ENCODE assay signal across 8 cellular contexts in genomic region chr20:35207950-35208611, GRCh38. TPM values are rescaled to one million over a fixed set of nuclear protein-coding genes. Genes with fewer than 3 reads are reported as not detected.
DNase-seq lines count a peak whose midpoint lies in the region; ATAC-seq and TF ChIP-seq lines count a peak whose summit lies in the region.

No MANE protein-coding gene starts in this region.

- H3K27me3 Mint-ChIP-seq in activated T-cell treated with anti-CD3 and anti-CD28 coated beads, Interleukin-2, amount 50 U/mL, for 24 hours, result no peaks in the 10 kb centered on the region
- no peaks in the 10 kb centered on the region for H3K27me3 Mint-ChIP-seq in naive thymus-derived CD4-positive, alpha-beta T cell

- H3K4me1 ChIP-seq in PC-9 (replicated peaks; ENCODE audit: insufficient read depth), result no peaks in the 10 kb centered on the region
- H3K4me1 ChIP-seq in esophagus squamous epithelium, result peaks cover 0 to 15% (median 2%) of the 10 kb centered on the region in 3 donors
- H3K4me1 ChIP-seq in naive thymus-derived CD4-positive, alpha-beta T cell (ENCODE audit: control insufficient read depth in 2 of 2, insufficient read depth in 2 of 2, low read length in 2 of 2), result no peaks in the 10 kb centered on the region

- H2AFZ ChIP-seq in PC-9, result no peak overlapping the region

- no peaks in the 10 kb centered on the region for H3K79me2 ChIP-seq in PC-9 (ENCODE audit: low read depth)

- H3K9me3 ChIP-seq in PC-9 (ENCODE audit: insufficient read depth, low read depth) (no peaks in the 10 kb centered on the region; the same call in 1 of the 2 replicates), esophagus squamous epithelium (no peaks in the 10 kb centered on the region)
- no peaks in the 10 kb centered on the region for H3K9me3 ChIP-seq in naive thymus-derived CD4-positive, alpha-beta T cell (ENCODE audit: control insufficient read depth in 2 of 3, low read length in 3 of 3)

- no peaks in the 10 kb centered on the region for H3K27me3 ChIP-seq in PC-9 (ENCODE audit: insufficient read depth, low read depth)
- H3K27me3 ChIP-seq in esophagus squamous epithelium, result no peaks in the 10 kb centered on the region
- no peaks in the 10 kb centered on the region for H3K27me3 ChIP-seq in naive thymus-derived CD4-positive, alpha-beta T cell (ENCODE audit: control insufficient read depth in 2 of 2, insufficient read depth in 2 of 2, low read length in 2 of 2)

- peak; percentile 96 for ATAC-seq in naive thymus-derived CD4-positive, alpha-beta T cell
- ATAC-seq in HG02885 (IDR thresholded peaks at IDR 0.05; ENCODE audit: poor library complexity, unreplicated experiment), result no peak

- no peaks in the 10 kb centered on the region for H4K20me1 ChIP-seq in PC-9 (ENCODE audit: insufficient read depth)

- CTCF ChIA-PET in PC-9 (lab: Charles Lee), result interaction anchor here (0.6 to 1.4 kb wide), 4 partner anchors 69 to 352 kb away, joined by 3 to 7 read pairs (median 4); no protein-coding TSS in a partner anchor
- CTCF ChIA-PET in naive thymus-derived CD4-positive, alpha-beta T cell (lab: Charles Lee), result interaction anchor here (1.2 to 3.2 kb wide), 5 partner anchors 9 to 112 kb away, joined by 4 to 16 read pairs (median 7); no protein-coding TSS in a partner anchor

- H3K36me3 Mint-ChIP-seq in activated T-cell treated with anti-CD3 and anti-CD28 coated beads, Interleukin-2, amount 50 U/mL, for 24 hours (ENCODE audit: low read depth), result no peaks in the 10 kb centered on the region
- peaks cover 0 to 13% (median 5%) of the 10 kb centered on the region in 5 donors for H3K36me3 Mint-ChIP-seq in naive thymus-derived CD4-positive, alpha-beta T cell

- H3K4me3 ChIP-seq in PC-9 (no peak overlapping the region), esophagus squamous epithelium (peak overlapping the region in 3 of 4 donors; percentile 4 to 41 (median 15))
- H3K4me3 ChIP-seq in naive thymus-derived CD4-positive, alpha-beta T cell (ENCODE audit: low read length), result no peak overlapping the region

- H3K9me2 ChIP-seq in PC-9 (ENCODE audit: insufficient read depth), result no peaks in the 10 kb centered on the region

- H3K27ac ChIP-seq in PC-9 (no peak overlapping the region), esophagus squamous epithelium (peak overlapping the region in 3 of 4 donors; percentile 62 to 76 (median 71))
- no peak overlapping the region for H3K27ac ChIP-seq in naive thymus-derived CD4-positive, alpha-beta T cell (ENCODE audit: low read depth, low read length)

- H3K36me3 ChIP-seq in PC-9 (ENCODE audit: low read depth) (no peaks in the 10 kb centered on the region), esophagus squamous epithelium (no peaks in the 10 kb centered on the region)
- H3K36me3 ChIP-seq in naive thymus-derived CD4-positive, alpha-beta T cell (ENCODE audit: control insufficient read depth in 2 of 3, insufficient read depth in 3 of 3, low read length in 3 of 3), result no peaks in the 10 kb centered on the region

- DNase-seq in CMK (ENCODE audit: low read depth) (peak; percentile 37), PC-9 (peak; percentile 56 to 73), esophagus squamous epithelium (lab: John Stamatoyannopoulos, UW) (no peak)
- DNase-seq in activated T-cell treated with anti-CD3 and anti-CD28 coated beads, Interleukin-2, amount 50 U/mL, for 24 hours, result peak; percentile 71
- peak; percentile 46 to 75 (median 64) for DNase-seq in naive thymus-derived CD4-positive, alpha-beta T cell
- DNase-seq in stimulated activated CD8-positive, alpha-beta memory T cell treated with anti-CD3 and anti-CD28 coated beads, Interleukin-7, amount 100 ng/mL, for 24 hours (ENCODE audit: low read depth), result peak; percentile 46

- H3K4me1 Mint-ChIP-seq in activated T-cell treated with anti-CD3 and anti-CD28 coated beads, Interleukin-2, amount 50 U/mL, for 24 hours (ENCODE audit: low read depth), result no peaks in the 10 kb centered on the region
- H3K4me1 Mint-ChIP-seq in naive thymus-derived CD4-positive, alpha-beta T cell, result no peaks in the 10 kb centered on the region

- intact Hi-C loops in PC-9 (cut with micrococcal nuclease; ENCODE audit: unreplicated experiment) (loop anchor here (1.0 kb wide), 4 partner anchors 63 to 374 kb away; no protein-coding TSS in a partner anchor), esophagus squamous epithelium (cut with DNase I) (loop anchor here (5.0 kb wide), 1 partner anchor 61 kb away; the partner anchor contains the start of gene EDEM2)
- intact Hi-C loops in naive thymus-derived CD4-positive, alpha-beta T cell (cut with micrococcal nuclease), result loop anchor here (1.0 to 2.0 kb wide), 7 partner anchors 61 to 374 kb away; partner anchors contain the start of gene TRPC4AP (in 1 of the 2)

- TF ChIP-seq RAD21 in Ishikawa (IDR thresholded peaks at IDR 0.05; ENCODE audit: low read depth), result peak; percentile 99

- no peak for TF ChIP-seq EP300 in Ishikawa (IDR thresholded peaks at IDR 0.05; ENCODE audit: borderline replicate concordance)

- peak; percentile 85 for TF ChIP-seq CTCF in PC-9 (conservative IDR thresholded peaks at IDR 0.05)
- TF ChIP-seq CTCF in esophagus squamous epithelium (IDR thresholded peaks at IDR 0.05), result peak; percentile 59 to 90 (median 82)

- no TSS peak for BruUV-seq in PC-9 (replicated peaks; lab: Mats Ljungman, UMichigan)

- WGBS in esophagus squamous epithelium, 2 donors, result 27 to 36% methylated on average over 8 of the region's 8 CpGs

- H3K27ac Mint-ChIP-seq in activated T-cell treated with anti-CD3 and anti-CD28 coated beads, Interleukin-2, amount 50 U/mL, for 24 hours, result no peak overlapping the region
- H3K27ac Mint-ChIP-seq in naive thymus-derived CD4-positive, alpha-beta T cell, result no peak overlapping the region

- peaks cover 7% of the 10 kb centered on the region; the same call in 1 of the 2 replicates for H3F3A ChIP-seq in PC-9 (ENCODE audit: insufficient read depth, low read depth)

- H3K4me2 ChIP-seq in PC-9, result no peak overlapping the region

- H3K4me3 Mint-ChIP-seq in activated T-cell treated with anti-CD3 and anti-CD28 coated beads, Interleukin-2, amount 50 U/mL, for 24 hours, result no peak overlapping the region
- H3K4me3 Mint-ChIP-seq in naive thymus-derived CD4-positive, alpha-beta T cell, result no peak overlapping the region

- POLR2A ChIA-PET in PC-9 (lab: Charles Lee; ENCODE audit: unreplicated experiment), result interaction anchor here (0.6 kb wide), 1 partner anchor 113 kb away, joined by 4 read pairs; no protein-coding TSS in a partner anchor
- POLR2A ChIA-PET in naive thymus-derived CD4-positive, alpha-beta T cell (lab: Charles Lee), result no interaction called here

- no peak for TF ChIP-seq POLR2A in esophagus squamous epithelium (IDR thresholded peaks at IDR 0.05)

- H3K9me3 Mint-ChIP-seq in activated T-cell treated with anti-CD3 and anti-CD28 coated beads, Interleukin-2, amount 50 U/mL, for 24 hours, result no peaks in the 10 kb centered on the region
- H3K9me3 Mint-ChIP-seq in naive thymus-derived CD4-positive, alpha-beta T cell, result peaks cover 0 to 1% (median 0%) of the 10 kb centered on the region in 11 donors

TF ChIP-seq in Ishikawa, 13 proteins besides CTCF, POLR2A, EP300 and RAD21 (continues in another document):
- TF ChIP-seq CEBPB (IDR thresholded peaks at IDR 0.05) (no peak), TEAD4 (IDR thresholded peaks at IDR 0.05) (no peak), NFIC (IDR thresholded peaks at IDR 0.05) (no peak), YY1 (IDR thresholded peaks at IDR 0.05; ENCODE audit: low read depth) (no peak), REST (IDR thresholded peaks at IDR 0.05; ENCODE audit: low read depth) (no peak), ZBTB7A (IDR thresholded peaks at IDR 0.05; ENCODE audit: low read depth) (no peak), USF1 (IDR thresholded peaks at IDR 0.05) (no peak), FOXM1 (IDR thresholded peaks at IDR 0.05; ENCODE audit: borderline replicate concordance, low read depth) (no peak), EGR1 (IDR thresholded peaks at IDR 0.05) (no peak), TCF12 (IDR thresholded peaks at IDR 0.05; ENCODE audit: low read depth) (no peak)

RNA-seq across cellular contexts. Expression of gene MMP24, which starts 18.4 kb away (rescaled TPM):
- 0.45 and 0.48 TPM in 2 replicates for total RNA-seq in PC-9 (2021)
- total RNA-seq in esophagus squamous epithelium, result under 1 TPM in 3 of 4 donors, not detected in 1; 0.06 to 0.38 (median 0.08) TPM
- total RNA-seq in naive thymus-derived CD4-positive, alpha-beta T cell, result under 1 TPM in 1 of 5 experiments, not detected in 4; 0.07 TPM
- under 1 TPM in 1 of 2 donors, not detected in 1; 0.08 TPM for polyA plus RNA-seq in naive thymus-derived CD4-positive, alpha-beta T cell

RNA-seq across cellular contexts. Expression of gene PROCR, which starts 36.2 kb away (rescaled TPM):
- total RNA-seq in PC-9 (2021) (5.1 and 7.5 TPM in 2 replicates), esophagus squamous epithelium (10 to 100 TPM in 3 of 4 donors, 1 to 10 TPM in 1; 2.5 to 19.6 (median 14.6) TPM)
- 1 to 10 TPM in 1 of 5 experiments, under 1 TPM in 2, not detected in 2; 0.35 to 2.0 (median 0.60) TPM for total RNA-seq in naive thymus-derived CD4-positive, alpha-beta T cell
- polyA plus RNA-seq in naive thymus-derived CD4-positive, alpha-beta T cell, result 1 to 10 TPM in 1 of 2 donors, under 1 TPM in 1; 0.87 to 1.3 TPM

Comparison
In these comparisons a context has a peak if more than half of its experiments do, and no peak if none do; other contexts are left out.
1. H3K27ac ChIP-seq: peak in esophagus squamous epithelium (3 of 4); none in PC-9 (single experiment) and naive thymus-derived CD4-positive, alpha-beta T cell (single experiment).
2. H3K4me3 ChIP-seq: peak in esophagus squamous epithelium (3 of 4); none in PC-9 (single experiment) and naive thymus-derived CD4-positive, alpha-beta T cell (single experiment).